Comparison of ENCODE assay signal across 10 cellular contexts in the genomic region with DNA sequence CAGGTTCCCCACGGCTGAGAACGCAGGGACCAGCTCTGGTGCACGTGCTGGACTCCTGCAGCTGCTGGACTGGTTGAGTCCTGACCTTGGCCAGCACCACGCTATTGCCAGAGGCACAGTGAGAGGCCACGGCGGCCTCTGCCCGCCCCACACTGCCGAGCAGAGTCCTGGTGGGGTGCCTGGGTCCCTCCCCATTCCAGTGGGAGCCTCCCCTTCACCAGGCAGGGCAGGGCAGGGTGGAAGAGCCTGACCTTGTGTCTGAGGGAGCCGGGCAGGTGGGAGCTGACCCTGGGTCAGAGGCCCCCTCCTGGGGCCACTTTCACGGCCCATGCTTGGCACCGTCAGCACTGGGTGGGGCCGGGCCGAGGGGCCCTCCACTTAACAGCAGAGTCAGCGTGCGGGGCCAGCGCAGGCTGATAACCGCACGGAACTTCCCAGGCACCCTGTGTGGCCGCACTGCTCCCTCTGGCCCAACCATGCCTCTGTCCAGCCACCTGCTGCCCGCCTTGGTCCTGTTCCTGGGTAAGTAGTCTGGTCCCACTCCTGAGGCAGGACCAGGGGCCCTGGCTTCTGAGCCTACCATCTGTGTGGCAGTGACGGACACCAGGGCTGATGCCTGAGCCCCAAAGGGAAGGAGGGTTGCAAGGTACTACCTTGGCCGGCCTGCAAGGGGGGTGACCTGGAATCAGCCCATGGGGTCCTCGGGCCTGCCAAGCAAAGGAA. TPM values are rescaled to one million over a fixed set of nuclear protein-coding genes. Genes with fewer than 3 reads are reported as not detected.
DNase-seq lines count a peak whose midpoint lies in the region; ATAC-seq and TF ChIP-seq lines count a peak whose summit lies in the region.
"Had no signal": no experiment of that assay in that cellular context is flagged by ENCODE, and none has a peak within 500 bp of the region (broad histone marks: within the 10 kb centered on the region; RNA-seq: fewer than 3 reads in every experiment).

MAMDC4 (plus strand) TSS at position 406 of the 723 bp plus-strand sequence; CDS start at position 477, 71 bp downstream.

- peaks cover 8% of the 10 kb centered on the region for H4K20me1 ChIP-seq in osteoblast (ENCODE audit: insufficient read depth, low read length)

- TF ChIP-seq CTCF in MCF 10A (IDR thresholded peaks at IDR 0.05; ENCODE audit: unreplicated experiment): no peak
- TF ChIP-seq CTCF in breast epithelium (IDR thresholded peaks at IDR 0.05): no peak
- no peak for TF ChIP-seq CTCF in osteoblast (IDR thresholded peaks at IDR 0.05; ENCODE audit: extremely low read depth, low read depth, low read length)

- POLR2A ChIA-PET in MCF 10A (lab: Yijun Ruan, JAX): interaction anchor here (1.5 kb wide), 1 partner anchor 10 kb away, joined by 6 read pairs; the partner anchor contains the start of gene AJM1

- H3K27me3 Mint-ChIP-seq in MCF 10A (ENCODE audit: insufficient read depth, unreplicated experiment): no peaks in the 10 kb centered on the region
- H3K27me3 Mint-ChIP-seq in central memory CD8-positive, alpha-beta T cell: no peaks in the 10 kb centered on the region

- no peak within 1 kb of the TSS for H3K27ac Mint-ChIP-seq in MCF 10A (ENCODE audit: low read depth, unreplicated experiment)
- no peak within 1 kb of the TSS for H3K27ac Mint-ChIP-seq in central memory CD8-positive, alpha-beta T cell (ENCODE audit: low read depth)

- no peaks in the 10 kb centered on the region for H3K9me3 Mint-ChIP-seq in MCF 10A (ENCODE audit: unreplicated experiment)
- H3K9me3 Mint-ChIP-seq in central memory CD8-positive, alpha-beta T cell: no peaks in the 10 kb centered on the region

- H3K27ac ChIP-seq in breast epithelium (no peak within 1 kb of the TSS), osteoblast (ENCODE audit: low read depth, low read length) (no peak within 1 kb of the TSS)
- H3K27ac ChIP-seq: epithelial cell of prostate had no signal

- no peak within 1 kb of the TSS for H3K4me2 ChIP-seq in osteoblast (ENCODE audit: insufficient read depth, low read length)

- peaks cover 9 to 11% of the 10 kb centered on the region in 2 donors for H3K4me1 ChIP-seq in breast epithelium
- H3K4me1 ChIP-seq in osteoblast (ENCODE audit: insufficient read depth, low read length): peaks cover 13% of the 10 kb centered on the region

- H3K27me3 ChIP-seq in breast epithelium (peaks cover 0 to 2% of the 10 kb centered on the region in 2 donors), osteoblast (ENCODE audit: insufficient read depth, low read length) (no peaks in the 10 kb centered on the region)

- H3K36me3 Mint-ChIP-seq in MCF 10A (ENCODE audit: insufficient read depth, unreplicated experiment): peaks cover 34% of the 10 kb centered on the region
- peaks cover 29% of the 10 kb centered on the region for H3K36me3 Mint-ChIP-seq in central memory CD8-positive, alpha-beta T cell (ENCODE audit: insufficient read depth)

- H3K4me3 Mint-ChIP-seq in MCF 10A (ENCODE audit: unreplicated experiment): peak within 1 kb of the TSS; percentile 23
- H3K4me3 Mint-ChIP-seq in central memory CD8-positive, alpha-beta T cell: peak within 1 kb of the TSS; percentile 91

- DNase-seq in MCF 10A (ENCODE audit: unreplicated experiment) (no peak), breast epithelium (ENCODE audit: low spot score in 2 of 2) (no peak), mucosa of gallbladder (ENCODE audit: low spot score) (no peak), DMS79 treated with DMSO at 0.1 percent for 48 hours (lab: John Stamatoyannopoulos, UW) (no peak), middle frontal gyrus (ENCODE audit: extremely low spot score, low spot score) (no peak), osteoblast (ENCODE audit: insufficient read length, low spot score, missing footprints) (no peak)
- DNase-seq in central memory CD8-positive, alpha-beta T cell (ENCODE audit: low spot score in 2 of 2): no peak
- no peak for DNase-seq in stimulated activated CD8-positive, alpha-beta memory T cell treated with anti-CD3 and anti-CD28 coated beads, Interleukin-4, amount 100 ng/mL, for 48 hours
- DNase-seq: Karpas-422 had no signal

- TF ChIP-seq POLR2A in breast epithelium (IDR thresholded peaks at IDR 0.05): no peak

- peaks cover 7% of the 10 kb centered on the region for H3K79me2 ChIP-seq in osteoblast (ENCODE audit: insufficient read depth, low read length)

- H3K4me3 ChIP-seq in breast epithelium (no peak within 1 kb of the TSS), osteoblast (ENCODE audit: insufficient read depth, low read length) (no peak within 1 kb of the TSS)

- H3K9me3 ChIP-seq in breast epithelium: no peaks in the 10 kb centered on the region
- no peaks in the 10 kb centered on the region for H3K9me3 ChIP-seq in osteoblast (ENCODE audit: low read depth, low read length)

- H2AFZ ChIP-seq in osteoblast (ENCODE audit: low read length): no peak within 1 kb of the TSS

- no peak for ATAC-seq in central memory CD8-positive, alpha-beta T cell (replicated peaks; ENCODE audit: extremely low read depth, poor library complexity, severe bottlenecking)

- H3K36me3 ChIP-seq in breast epithelium (no peaks in the 10 kb centered on the region), osteoblast (ENCODE audit: insufficient read depth, low read length) (peaks cover 15% of the 10 kb centered on the region)

- intact Hi-C loops in MCF 10A (cut with micrococcal nuclease) (no loop called here), breast epithelium (cut with DNase I; ENCODE audit: low total_unique reads) (no loop called here)

- BruUV-seq in MCF 10A (replicated peaks; lab: Mats Ljungman, UMichigan): no TSS peak

- H3K4me1 Mint-ChIP-seq in MCF 10A (ENCODE audit: insufficient read depth, unreplicated experiment): no peaks in the 10 kb centered on the region
- peaks cover 18% of the 10 kb centered on the region for H3K4me1 Mint-ChIP-seq in central memory CD8-positive, alpha-beta T cell

- CTCF ChIA-PET in MCF 10A (lab: Yijun Ruan, JAX): interaction anchor here (0.7 kb wide), 1 partner anchor 88 kb away, joined by 4 read pairs; the partner anchor contains the start of gene LCN15

RNA-seq across cellular contexts. Expression of gene MAMDC4, which starts in this region (rescaled TPM):
- 11.8 and 14.1 TPM in 2 replicates for total RNA-seq in MCF 10A (2022)
- 1 to 10 TPM in 2 of 3 donors, under 1 TPM in 1; 0.64 to 5.6 (median 3.4) TPM for total RNA-seq in breast epithelium
- total RNA-seq in mucosa of gallbladder: 38.6 TPM
- total RNA-seq in osteoblast: 0.88 and 1.4 TPM in 2 replicates
